ENCODE assay signal across 23 cellular contexts in genomic region chr5:128196791-128197190, GRCh38.
DNase-seq lines count a peak whose midpoint lies in the region; ATAC-seq, FAIRE-seq and TF ChIP-seq lines count a peak whose summit lies in the region.
"Had no signal": no experiment of that assay in that cellular context is flagged by ENCODE, and none has a peak within 500 bp of the region (broad histone marks: within the 10 kb centered on the region; RNA-seq: fewer than 3 reads in every experiment).

No MANE protein-coding gene starts in this region.

- no peaks in the 10 kb centered on the region for H3K9me3 Mint-ChIP-seq in activated naive CD4-positive, alpha-beta T cell treated with anti-CD3 and anti-CD28 coated beads, Interleukin-2, amount 50 U/mL, for 24 hours
- H3K9me3 Mint-ChIP-seq in activated naive CD4-positive, alpha-beta T cell treated with anti-CD3 and anti-CD28 coated beads, Interleukin-2, amount 10 ng/mL, durations not matched to agents 7 days and 5 days, result no peaks in the 10 kb centered on the region
- H3K9me3 Mint-ChIP-seq in astrocyte (ENCODE audit: unreplicated experiment), result peaks cover 5% of the 10 kb centered on the region
- H3K9me3 Mint-ChIP-seq: activated CD4-positive, alpha-beta memory T cell treated with anti-CD3 and anti-CD28 coated beads, Interleukin-2, amount 10 ng/mL, durations not matched to agents 7 days and 5 days; activated T-cell treated with anti-CD3 and anti-CD28 coated beads, Interleukin-2, amount 50 U/mL, for 4 hours; memory B cell; nephron progenitor cell had no signal

- no peaks in the 10 kb centered on the region for H3K27me3 ChIP-seq in astrocyte (ENCODE audit: insufficient read depth, low read length)
- H3K27me3 ChIP-seq in gastrocnemius medialis, result no peaks in the 10 kb centered on the region

- H3K4me3 ChIP-seq in astrocyte (ENCODE audit: insufficient read depth, low read depth, low read length), result no peak overlapping the region
- H3K4me3 ChIP-seq in fibroblast of the aortic adventitia (ENCODE audit: low read depth, low read length), result no peak overlapping the region
- H3K4me3 ChIP-seq in gastrocnemius medialis, result no peak overlapping the region

- H3K27me3 Mint-ChIP-seq in activated naive CD4-positive, alpha-beta T cell treated with anti-CD3 and anti-CD28 coated beads, Interleukin-2, amount 50 U/mL, for 24 hours, result no peaks in the 10 kb centered on the region
- peaks cover 6% of the 10 kb centered on the region for H3K27me3 Mint-ChIP-seq in activated naive CD4-positive, alpha-beta T cell treated with anti-CD3 and anti-CD28 coated beads, Interleukin-2, amount 10 ng/mL, durations not matched to agents 7 days and 5 days
- peaks cover 2% of the 10 kb centered on the region for H3K27me3 Mint-ChIP-seq in astrocyte (ENCODE audit: low read depth, unreplicated experiment)

- H3K9me3 ChIP-seq in astrocyte (ENCODE audit: insufficient read depth, low read depth, low read length), result no peaks in the 10 kb centered on the region
- no peaks in the 10 kb centered on the region for H3K9me3 ChIP-seq in gastrocnemius medialis

- peaks cover 6% of the 10 kb centered on the region for H3K36me3 Mint-ChIP-seq in activated naive CD4-positive, alpha-beta T cell treated with anti-CD3 and anti-CD28 coated beads, Interleukin-2, amount 50 U/mL, for 24 hours
- H3K36me3 Mint-ChIP-seq in activated naive CD4-positive, alpha-beta T cell treated with anti-CD3 and anti-CD28 coated beads, Interleukin-2, amount 10 ng/mL, durations not matched to agents 7 days and 5 days, result peaks cover 7% of the 10 kb centered on the region
- peaks cover 7% of the 10 kb centered on the region for H3K36me3 Mint-ChIP-seq in astrocyte (ENCODE audit: low read depth, unreplicated experiment)

- no peak overlapping the region for H3K4me2 ChIP-seq in astrocyte (ENCODE audit: low read length)

- H4K20me1 ChIP-seq in astrocyte (ENCODE audit: insufficient read depth, low read length), result no peaks in the 10 kb centered on the region

- CTCF ChIA-PET in activated naive CD4-positive, alpha-beta T cell treated with anti-CD3 and anti-CD28 coated beads, Interleukin-2, amount 10 ng/mL, durations not matched to agents 7 days and 5 days (lab: Charles Lee), result interaction anchor here (1.1 kb wide), 1 partner anchor 439 kb away, joined by 3 read pairs; no protein-coding TSS in a partner anchor

- peak overlapping the region; percentile 0 for H3K4me3 Mint-ChIP-seq in activated naive CD4-positive, alpha-beta T cell treated with anti-CD3 and anti-CD28 coated beads, Interleukin-2, amount 50 U/mL, for 24 hours
- H3K4me3 Mint-ChIP-seq in activated naive CD4-positive, alpha-beta T cell treated with anti-CD3 and anti-CD28 coated beads, Interleukin-2, amount 10 ng/mL, durations not matched to agents 7 days and 5 days, result no peak overlapping the region
- H3K4me3 Mint-ChIP-seq in astrocyte (ENCODE audit: unreplicated experiment), result no peak overlapping the region
- H3K4me3 Mint-ChIP-seq: activated CD4-positive, alpha-beta memory T cell treated with anti-CD3 and anti-CD28 coated beads, Interleukin-2, amount 10 ng/mL, durations not matched to agents 7 days and 5 days; memory B cell; nephron progenitor cell had no signal

- H3K79me2 ChIP-seq in astrocyte (ENCODE audit: insufficient read depth, low read length), result no peaks in the 10 kb centered on the region

- TF ChIP-seq POLR2A in gastrocnemius medialis (IDR thresholded peaks at IDR 0.05), result peak in 1 of 2 donors; percentile 25

- peak in 1 of 2 donors; percentile 37 for ATAC-seq in gastrocnemius medialis
- ATAC-seq: activated T-cell treated with anti-CD3 and anti-CD28 coated beads, Interleukin-2, amount 50 U/mL, for 4 hours; Panc1 had no signal

- H2AFZ ChIP-seq in astrocyte (ENCODE audit: low read depth, low read length), result no peak overlapping the region

- no peak for DNase-seq in activated naive CD4-positive, alpha-beta T cell treated with anti-CD3 and anti-CD28 coated beads, Interleukin-2, amount 10 ng/mL, durations not matched to agents 7 days and 5 days
- peak; percentile 46 for DNase-seq in astrocyte (ENCODE audit: low read depth)
- peak; percentile 75 for DNase-seq in fibroblast of the aortic adventitia (ENCODE audit: low read depth)
- DNase-seq in gastrocnemius medialis, result peak in 1 of 2 donors; percentile 43
- DNase-seq in SIG-M5 (lab: John Stamatoyannopoulos, UW), result no peak
- DNase-seq in epidermal melanocyte (ENCODE audit: insufficient read length, low spot score), result no peak
- DNase-seq in SKM-1 (lab: John Stamatoyannopoulos, UW; ENCODE audit: unreplicated experiment), result no peak
- DNase-seq: activated CD4-positive, alpha-beta memory T cell treated with anti-CD3 and anti-CD28 coated beads, Interleukin-2, amount 10 ng/mL, durations not matched to agents 7 days and 5 days; activated T-cell treated with anti-CD3 and anti-CD28 coated beads, Interleukin-2, amount 50 U/mL, for 4 hours; HCEC 1CT; head of caudate nucleus; islet precursor cell; NCI-H1417 treated with DMSO at 0.1 percent for 48 hours; NCI-H2171 treated with DMSO at 0.1 percent for 48 hours; NCI-H82; nephron progenitor cell had no signal

- H3K36me3 ChIP-seq in astrocyte (ENCODE audit: insufficient read depth, low read length), result no peaks in the 10 kb centered on the region
- no peaks in the 10 kb centered on the region for H3K36me3 ChIP-seq in gastrocnemius medialis

- FAIRE-seq in astrocyte (lab: Jason Lieb, UNC), result no peak
- FAIRE-seq: endothelial cell of umbilical vein, GM19239, TTC549, urothelium cell line had no signal

- H3K27ac ChIP-seq in astrocyte (ENCODE audit: low read depth, low read length) (no peak overlapping the region), gastrocnemius medialis (peak overlapping the region; percentile 74 to 88 (median 85))

- in situ Hi-C loops in gastrocnemius medialis (cut with MboI; ENCODE audit: low sequenced_read_pairs in 4 of 4), result no loop called here

- H3K4me1 Mint-ChIP-seq in activated naive CD4-positive, alpha-beta T cell treated with anti-CD3 and anti-CD28 coated beads, Interleukin-2, amount 50 U/mL, for 24 hours, result peaks cover 36% of the 10 kb centered on the region
- H3K4me1 Mint-ChIP-seq in activated naive CD4-positive, alpha-beta T cell treated with anti-CD3 and anti-CD28 coated beads, Interleukin-2, amount 10 ng/mL, durations not matched to agents 7 days and 5 days, result peaks cover 36% of the 10 kb centered on the region
- H3K4me1 Mint-ChIP-seq in astrocyte (ENCODE audit: low read depth, unreplicated experiment), result peaks cover 16% of the 10 kb centered on the region

- intact Hi-C loops in gastrocnemius medialis (cut with DNase I; ENCODE audit: low total_unique reads), result loop anchor here (5.0 to 10.0 kb wide), 3 partner anchors 49 to 614 kb away; no protein-coding TSS in a partner anchor

- peak overlapping the region; percentile 48 for H3K27ac Mint-ChIP-seq in activated naive CD4-positive, alpha-beta T cell treated with anti-CD3 and anti-CD28 coated beads, Interleukin-2, amount 50 U/mL, for 24 hours
- no peak overlapping the region for H3K27ac Mint-ChIP-seq in activated naive CD4-positive, alpha-beta T cell treated with anti-CD3 and anti-CD28 coated beads, Interleukin-2, amount 10 ng/mL, durations not matched to agents 7 days and 5 days
- H3K27ac Mint-ChIP-seq in astrocyte (ENCODE audit: unreplicated experiment), result no peak overlapping the region
- H3K27ac Mint-ChIP-seq: activated CD4-positive, alpha-beta memory T cell treated with anti-CD3 and anti-CD28 coated beads, Interleukin-2, amount 10 ng/mL, durations not matched to agents 7 days and 5 days; nephron progenitor cell had no signal

- no peak overlapping the region for H3K9ac ChIP-seq in astrocyte (ENCODE audit: low read length)

- TF ChIP-seq CTCF in astrocyte (IDR thresholded peaks at IDR 0.05; ENCODE audit: insufficient read depth, low read depth, low read length), result no peak
- no peak for TF ChIP-seq CTCF in fibroblast of the aortic adventitia (IDR thresholded peaks at IDR 0.05; ENCODE audit: insufficient read depth, low read length)
- no peak for TF ChIP-seq CTCF in gastrocnemius medialis (IDR thresholded peaks at IDR 0.05 in 4 of 5, conservative IDR thresholded peaks at IDR 0.05 in 1 of 5)

- H3K4me1 ChIP-seq in astrocyte (ENCODE audit: insufficient read depth, low read length), result peaks cover 12% of the 10 kb centered on the region
- H3K4me1 ChIP-seq in gastrocnemius medialis, result peaks cover 54 to 61% of the 10 kb centered on the region in 2 donors

Comparison
In these comparisons a context has a peak if more than half of its experiments do, and no peak if none do; other contexts are left out.
1. DNase-seq: peak in astrocyte (single experiment) and fibroblast of the aortic adventitia (single experiment); none in activated naive CD4-positive, alpha-beta T cell treated with anti-CD3 and anti-CD28 coated beads, Interleukin-2, amount 10 ng/mL, durations not matched to agents 7 days and 5 days (single experiment), SIG-M5 (single experiment), epidermal melanocyte (single experiment) and SKM-1 (single experiment).